14 cellular contexts compared by ENCODE assay signal in the genomic region with DNA sequence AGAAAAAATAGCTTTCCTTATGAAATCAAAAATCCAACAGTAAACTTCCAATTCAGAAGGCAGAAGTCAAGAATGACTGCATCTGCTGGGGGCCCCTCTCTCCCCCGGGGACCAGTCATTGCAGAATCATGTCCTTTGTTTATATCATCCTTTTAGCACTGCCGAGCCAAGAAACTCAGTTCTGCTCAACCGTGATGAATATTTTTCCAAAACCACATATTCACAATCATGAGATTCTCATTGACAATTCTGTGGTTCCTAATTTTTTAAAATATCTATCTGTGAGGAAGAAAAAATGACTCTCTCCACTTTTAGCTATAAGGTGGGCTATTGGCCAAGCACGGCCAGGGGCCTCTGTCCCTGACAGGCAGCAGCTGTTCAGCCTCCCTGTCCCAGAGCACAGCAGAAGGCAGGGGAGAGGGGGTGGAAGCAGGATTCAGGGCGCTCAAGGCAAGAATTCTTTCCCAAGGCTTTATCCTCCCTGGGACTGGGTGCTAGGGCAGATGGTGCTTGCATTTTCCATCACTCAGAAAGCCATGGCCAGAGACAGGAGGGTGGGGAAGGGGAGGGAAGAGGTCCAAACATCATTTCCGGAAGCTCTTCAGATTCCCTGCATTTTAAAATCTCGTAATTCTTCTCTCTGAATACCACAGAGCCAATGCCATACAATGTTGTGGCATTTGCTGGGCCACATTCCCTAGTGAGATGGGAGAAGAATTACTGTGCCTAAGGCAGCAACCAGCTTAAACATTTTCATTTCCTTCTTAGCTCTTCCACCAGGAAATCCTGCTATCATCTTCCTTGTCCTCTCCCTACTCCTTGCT.
A peak's percentile ranks its signal among the peaks of the same experiment; 100 is the strongest.
DNase-seq lines count a peak whose midpoint lies in the region; ATAC-seq and TF ChIP-seq lines count a peak whose summit lies in the region.
"Had no signal": no experiment of that assay in that cellular context is flagged by ENCODE, and none has a peak within 500 bp of the region (broad histone marks: within the 10 kb centered on the region; RNA-seq: fewer than 3 reads in every experiment).

No MANE protein-coding gene starts in this region.

- H3K9me3 Mint-ChIP-seq in brain, result peaks cover 16 to 33% (median 32%) of the 10 kb centered on the region in 5 experiments

- no peaks in the 10 kb centered on the region for H3K27me3 ChIP-seq in AG04450 (ENCODE audit: control insufficient read depth, insufficient read depth, low read length)
- H3K27me3 ChIP-seq: foreskin keratinocyte had no signal

- peak; percentile 66 for DNase-seq in AG04450 (ENCODE audit: low read depth, low spot score)
- DNase-seq in NCI-H1694 treated with DMSO at 0.1 percent for 48 hours (lab: John Stamatoyannopoulos, UW), result peak; percentile 97
- peak; percentile 51 for DNase-seq in kidney tubule cell (ENCODE audit: low spot score)
- DNase-seq in activated CD4-positive, CD25-positive, alpha-beta regulatory T cell treated with anti-CD3 and anti-CD28 coated beads, Interleukin-2, amount 50 U/mL, for 72 hours, result no peak
- DNase-seq in AML-193 (lab: John Stamatoyannopoulos, UW), result no peak
- DNase-seq: foreskin keratinocyte, kidney, NCI-H146 had no signal

- peak overlapping the region; percentile 96 for H3K27ac ChIP-seq in AG04450 (ENCODE audit: low read depth, low read length)
- H3K27ac ChIP-seq: A549, foreskin keratinocyte had no signal

- H3K27ac Mint-ChIP-seq in brain, result peak overlapping the region; percentile 66 to 93 (median 81)

- peak overlapping the region; percentile 37 for H3K4me3 ChIP-seq in AG04450 (ENCODE audit: low read depth, low read length)
- H3K4me3 ChIP-seq: A549 had no signal

- POLR2A ChIA-PET in AG04450 (lab: Yijun Ruan, JAX), result interaction anchor here (0.6 to 1.7 kb wide), 9 partner anchors 8 to 1430 kb away, joined by 3 to 7 read pairs (median 4); no protein-coding TSS in a partner anchor

- peaks cover 11% of the 10 kb centered on the region for H3K36me3 Mint-ChIP-seq in brain

- no peaks in the 10 kb centered on the region; the same call in 1 of the 2 replicates for H3K9me3 ChIP-seq in AG04450 (ENCODE audit: control insufficient read depth, insufficient read depth, low read length)

- ATAC-seq in GM21825 (IDR thresholded peaks at IDR 0.05; ENCODE audit: unreplicated experiment) (no peak), GM21723 (IDR thresholded peaks at IDR 0.05; ENCODE audit: unreplicated experiment) (no peak)
- ATAC-seq: A549, foreskin keratinocyte, HCT116, HepG2 had no signal

- no peaks in the 10 kb centered on the region for H3K27me3 Mint-ChIP-seq in brain

- TF ChIP-seq CTCF in AG04450 (IDR thresholded peaks at IDR 0.05; ENCODE audit: low read depth, low read length), result no peak
- no peak for TF ChIP-seq CTCF in brain (conservative IDR thresholded peaks at IDR 0.05)

- peak overlapping the region; percentile 19 to 70 (median 63) for H3K4me3 Mint-ChIP-seq in brain

- peaks cover 20% of the 10 kb centered on the region for H3K4me1 Mint-ChIP-seq in brain

- CTCF ChIA-PET in AG04450 (lab: Charles Lee), result interaction anchor here (0.9 kb wide), 1 partner anchor 143 kb away, joined by 3 read pairs; no protein-coding TSS in a partner anchor

Comparison
In these comparisons a context has a peak if more than half of its experiments do, and no peak if none do; other contexts are left out.
1. DNase-seq: peak in AG04450 (single experiment), NCI-H1694 treated with DMSO at 0.1 percent for 48 hours (single experiment) and kidney tubule cell (single experiment); none in activated CD4-positive, CD25-positive, alpha-beta regulatory T cell treated with anti-CD3 and anti-CD28 coated beads, Interleukin-2, amount 50 U/mL, for 72 hours (single experiment) and AML-193 (0 of 2).